In genomic region chr3:48563382-48563918, GRCh38 we compare ENCODE assay signal across 11 cellular contexts. TPM values are rescaled to one million over a fixed set of nuclear protein-coding genes. Genes with fewer than 3 reads are reported as not detected.
DNase-seq lines count a peak whose midpoint lies in the region; ATAC-seq, FAIRE-seq and TF ChIP-seq lines count a peak whose summit lies in the region.
"Had no signal": no experiment of that assay in that cellular context is flagged by ENCODE, and none has a peak within 500 bp of the region (broad histone marks: within the 10 kb centered on the region; RNA-seq: fewer than 3 reads in every experiment).

A gene with protein sequence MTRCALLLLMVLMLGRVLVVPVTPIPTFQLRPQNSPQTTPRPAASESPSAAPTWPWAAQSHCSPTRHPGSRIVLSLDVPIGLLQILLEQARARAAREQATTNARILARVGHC (minus strand): TSS chr3:48563781. CDS start chr3:48563124, 657 bp downstream.

- H4K20me1 ChIP-seq in K562 (replicated peaks; ENCODE audit: control insufficient read depth, insufficient read depth, low read length): no peaks in the 10 kb centered on the region

- no peak within 1 kb of the TSS for H3K4me2 ChIP-seq in K562 (ENCODE audit: insufficient read depth, low read length)

- H3K4me3 ChIP-seq in AG10803 (ENCODE audit: low read length): no peak within 1 kb of the TSS
- H3K4me3 ChIP-seq in K562: no peak within 1 kb of the TSS
- no peak within 1 kb of the TSS for H3K4me3 ChIP-seq in mesodermal cell (ENCODE audit: extremely low read depth, insufficient read depth, low read length, poor library complexity, severe bottlenecking)
- H3K4me3 ChIP-seq: testis had no signal

- H3K36me3 ChIP-seq in K562 (ENCODE audit: control insufficient read depth, insufficient read depth, low read length) (no peaks in the 10 kb centered on the region), mesodermal cell (ENCODE audit: control insufficient read depth, insufficient read depth, low read length) (peaks cover 9% of the 10 kb centered on the region)

- intact Hi-C loops in K562 (cut with micrococcal nuclease) (no loop called here), cardiac septum (cut with DNase I) (no loop called here)

- H3K27ac ChIP-seq in K562 (ENCODE audit: extremely low read depth, low read depth, low read length) (no peak within 1 kb of the TSS), mesodermal cell (ENCODE audit: low read depth, low read length, severe bottlenecking) (peak within 1 kb of the TSS; percentile 45)
- H3K27ac ChIP-seq: testis had no signal

- peak within 1 kb of the TSS; percentile 56; the same call in 1 of the 2 replicates for H2AFZ ChIP-seq in K562 (ENCODE audit: low read depth, low read length)

- 17% methylated on average over 3 of the region's 6 CpGs for WGBS in K562 (ENCODE audit: insufficient coverage, low coverage, missing lambda C conversion rate)
- WGBS in mesodermal cell (ENCODE audit: insufficient coverage in 2 of 2), 2 experiments: 58 to 75% methylated on average over 3 to 6 of the region's 6 CpGs

- H3K9me3 ChIP-seq in K562 (replicated peaks; ENCODE audit: control insufficient read depth, insufficient read depth, low read depth, low read length) (no peaks in the 10 kb centered on the region), mesodermal cell (ENCODE audit: control insufficient read depth, low read length) (no peaks in the 10 kb centered on the region)
- H3K9me3 ChIP-seq: testis had no signal

- no TSS peak for BruUV-seq in K562 (replicated peaks; lab: Mats Ljungman, UMichigan)

- H3K27me3 ChIP-seq in K562 (ENCODE audit: control insufficient read depth in 2 of 2, insufficient read depth in 2 of 2, low read length in 2 of 2): no peaks in the 10 kb centered on the region
- H3K27me3 ChIP-seq: testis had no signal

- peak within 1 kb of the TSS in 1 of 2 experiments; percentile 61; a peak in 1 of 4 replicates for H3K9ac ChIP-seq in K562 (ENCODE audit: insufficient read depth in 1 of 2, low read depth in 2 of 2, low read length in 2 of 2)

- no peak for TF ChIP-seq POLR2A in K562 (conservative IDR thresholded peaks at IDR 0.05)

- H3K79me2 ChIP-seq in K562 (ENCODE audit: control insufficient read depth, insufficient read depth, low read length): no peaks in the 10 kb centered on the region

- POLR2A ChIA-PET in K562 (lab: Yijun Ruan, JAX): no interaction called here

- in situ Hi-C loops in K562 (cut with MboI): no loop called here

- CTCF ChIA-PET in K562 (lab: Yijun Ruan, JAX; ENCODE audit: low intra/inter-chr PET ratio): no interaction called here

- FAIRE-seq in K562 (lab: Jason Lieb, UNC): peak; percentile 6

- H3K9me1 ChIP-seq in K562 (ENCODE audit: control insufficient read depth, insufficient read depth, low read length): no peaks in the 10 kb centered on the region

- H3K4me1 ChIP-seq in K562 (replicated peaks in 1 of 2; ENCODE audit: control insufficient read depth in 2 of 2, insufficient read depth in 2 of 2, low read length in 2 of 2) (peaks cover 26 to 68% of the 10 kb centered on the region in 2 experiments), mesodermal cell (ENCODE audit: control insufficient read depth, insufficient read depth, low read length, poor library complexity, severe bottlenecking) (peaks cover 39% of the 10 kb centered on the region)

- no peak for TF ChIP-seq EP300 in K562 (IDR thresholded peaks at IDR 0.05; ENCODE audit: low read length)

- peak; percentile 34 for TF ChIP-seq CTCF in AG10803 (conservative IDR thresholded peaks at IDR 0.05; ENCODE audit: low read length)
- peak in 1 of 3 experiments; percentile 14; a peak in 1 of 6 replicates for TF ChIP-seq CTCF in K562 (IDR thresholded peaks at IDR 0.05 in 2 of 3, conservative IDR thresholded peaks at IDR 0.05 in 1 of 3; ENCODE audit: insufficient read depth in 2 of 3, low read depth in 1 of 3, low read length in 3 of 3)

- no peak for ATAC-seq in K562

- no peak for TF ChIP-seq RAD21 in K562 (CRISPR knock-in tag; conservative IDR thresholded peaks at IDR 0.05 in 1 of 2, IDR thresholded peaks at IDR 0.05 in 1 of 2)

- DNase-seq in AG10803 (ENCODE audit: low read depth) (peak; percentile 32), M059J (ENCODE audit: low read depth) (peak; percentile 46), K562 (ENCODE audit: extremely low read depth in 1 of 4, low spot score in 3 of 4) (no peak), HuH-7 (ENCODE audit: low spot score) (no peak), cardiac septum (ENCODE audit: low spot score) (no peak), HK-2 (ENCODE audit: unreplicated experiment) (no peak)
- no peak for DNase-seq in stimulated activated CD4-positive, alpha-beta T cell treated with anti-CD3 and anti-CD28 coated beads, Interleukin-4, amount 100 ng/mL, for 1 hour

TF ChIP-seq in K562, 482 proteins besides CTCF, POLR2A, EP300 and RAD21:
- TF ChIP-seq ARID3B (CRISPR knock-in tag; IDR thresholded peaks at IDR 0.05; ENCODE audit: borderline replicate concordance): no peak
- 0 out of 4 replicates have a peak, but pooled peaks of 1 of the 2 experiments have one; percentile 12 for TF ChIP-seq MCM7 (IDR thresholded peaks at IDR 0.05)
- TF ChIP-seq CBFA2T2 (conservative IDR thresholded peaks at IDR 0.05): no peak
- TF ChIP-seq CBX5 (IDR thresholded peaks at IDR 0.05; ENCODE audit: borderline replicate concordance, low read depth): no peak
- TF ChIP-seq HDAC1 (IDR thresholded peaks at IDR 0.05): peak in 1 of 2 experiments; percentile 28; a peak in 1 of 4 replicates

RNA-seq across cellular contexts. Expression of the gene that starts here (rescaled TPM):
- total RNA-seq in M059J (2014; rRNA removed; shearing (Covaris generic)): 0.17 and 2.7 TPM in 2 replicates
- 0.65 TPM in 1 of 2 replicates, not detected in the other for total RNA-seq in K562 (2011; cell fraction: chromatin; rRNA removed; ENCODE audit: low replicate concordance)
- total RNA-seq in K562 (2011; cell fraction: nucleolus; rRNA removed): 0.33 TPM in 1 of 2 replicates, not detected in the other
- 0.29 and 0.38 TPM in 2 replicates for total RNA-seq in K562 (2011; cell fraction: nucleoplasm; rRNA removed)
- total RNA-seq in K562 (2014; rRNA removed) (not detected in 2 replicates), K562 (2014; rRNA removed; fragmentation: Illumina TruSeq; extraction: Trizol) (not detected in 2 replicates), K562 (2015; rRNA removed; fragmentation: Illumina TruSeq; extraction: Trizol) (not detected in 2 replicates), K562 (2021) (0.11 TPM in 1 of 2 replicates, not detected in the other), cardiac septum (0.48 TPM)
- polyA plus RNA-seq in K562 (2011; rRNA removed) (0.05 and 0.08 TPM in 2 replicates), K562 (2014; fragmentation: Illumina TruSeq; extraction: Trizol) (not detected in 2 replicates), K562 (2014; fragmentation: Nextera tagmentation; extraction: Ambion mirVana) (not detected), K562 (2014; rRNA removed) (not detected in 2 replicates)
- 0.04 and 0.09 TPM in 2 replicates for polyA plus RNA-seq in K562 (2011; cell fraction: cytosol; rRNA removed)
- 0.13 and 0.44 TPM in 2 replicates for polyA plus RNA-seq in K562 (2011; cell fraction: nucleus; rRNA removed)
- polyA plus RNA-seq in K562 (2012): 0.16 TPM in 1 of 2 replicates, not detected in the other
- polyA minus RNA-seq in K562 (2011; rRNA and poly(A)+ RNA removed): not detected in 2 replicates
- polyA minus RNA-seq in K562 (2011; cell fraction: cytosol; rRNA and poly(A)+ RNA removed): not detected in 2 replicates
- polyA minus RNA-seq in K562 (2011; cell fraction: nucleus; rRNA and poly(A)+ RNA removed): not detected in 2 replicates
- 2.3 TPM for polyA plus RNA-seq in mesodermal cell (2013, experiment 1 of 2)
- 0.81 TPM for polyA plus RNA-seq in mesodermal cell (2013, experiment 2 of 2)
- total RNA-seq: activated T-cell treated with anti-CD3 and anti-CD28 coated beads, Interleukin-2, amount 50 U/mL, for 72 hours; posterior vena cava had no signal

Comparison
In these comparisons a context has a peak if more than half of its experiments do, and no peak if none do; other contexts are left out.
1. DNase-seq: peak in AG10803 (single experiment) and M059J (single experiment); none in K562 (0 of 4), HuH-7 (single experiment), cardiac septum (single experiment), HK-2 (single experiment) and stimulated activated CD4-positive, alpha-beta T cell treated with anti-CD3 and anti-CD28 coated beads, Interleukin-4, amount 100 ng/mL, for 1 hour (single experiment).